23 cellular contexts compared by ENCODE assay signal in genomic region chr14:75162631-75163030, GRCh38. TPM values are rescaled to one million over a fixed set of nuclear protein-coding genes. Genes with fewer than 3 reads are reported as not detected.
A peak's percentile ranks its signal among the peaks of the same experiment; 100 is the strongest.
DNase-seq lines count a peak whose midpoint lies in the region; ATAC-seq and TF ChIP-seq lines count a peak whose summit lies in the region.
"Had no signal": no experiment of that assay in that cellular context is flagged by ENCODE, and none has a peak within 500 bp of the region (broad histone marks: within the 10 kb centered on the region; RNA-seq: fewer than 3 reads in every experiment).

No MANE protein-coding gene starts in this region.

- H3K4me3 ChIP-seq in OCI-LY1 (ENCODE audit: low read depth, low read length, poor library complexity, severe bottlenecking) (no peak overlapping the region), choroid plexus epithelial cell (ENCODE audit: low read depth, low read length) (no peak overlapping the region)
- H3K4me3 ChIP-seq: lower lobe of right lung had no signal

- peak overlapping the region; percentile 65 for H3K27ac Mint-ChIP-seq in activated CD8-positive, alpha-beta T cell treated with anti-CD3 and anti-CD28 coated beads for 36 hours
- no peak overlapping the region for H3K27ac Mint-ChIP-seq in activated CD8-positive, alpha-beta T cell treated with anti-CD3 and anti-CD28 coated beads, Interleukin-2, amount 10 ng/mL, durations not matched to agents 7 days and 5 days
- H3K27ac Mint-ChIP-seq in stimulated activated memory B cell treated with anti-CD40 and anti-IgM and Interleukin-4, amounts not matched to agents 10 μg/mL and 1 μg/mL and 100 μg/mL, for 72 hours = peak overlapping the region; percentile 81
- H3K27ac Mint-ChIP-seq: activated CD4-positive, alpha-beta T cell treated with anti-CD3 and anti-CD28 coated beads, Interleukin-2, amount 10 ng/mL, durations not matched to agents 7 days and 5 days; activated naive CD4-positive, alpha-beta T cell treated with anti-CD3 and anti-CD28 coated beads, Interleukin-2, amount 10 ng/mL, durations not matched to agents 7 days and 5 days had no signal

- no peak overlapping the region for H3K4me3 Mint-ChIP-seq in activated CD8-positive, alpha-beta T cell treated with anti-CD3 and anti-CD28 coated beads for 36 hours
- no peak overlapping the region for H3K4me3 Mint-ChIP-seq in activated CD8-positive, alpha-beta T cell treated with anti-CD3 and anti-CD28 coated beads, Interleukin-2, amount 10 ng/mL, durations not matched to agents 7 days and 5 days
- no peak overlapping the region for H3K4me3 Mint-ChIP-seq in stimulated activated memory B cell treated with anti-CD40 and anti-IgM and Interleukin-4, amounts not matched to agents 10 μg/mL and 1 μg/mL and 100 μg/mL, for 72 hours
- H3K4me3 Mint-ChIP-seq: activated CD4-positive, alpha-beta T cell treated with anti-CD3 and anti-CD28 coated beads, Interleukin-2, amount 10 ng/mL, durations not matched to agents 7 days and 5 days; activated naive CD4-positive, alpha-beta T cell treated with anti-CD3 and anti-CD28 coated beads, Interleukin-2, amount 10 ng/mL, durations not matched to agents 7 days and 5 days; CD14-positive monocyte; naive B cell had no signal

- TF ChIP-seq CTCF in activated CD8-positive, alpha-beta T cell treated with anti-CD3 and anti-CD28 coated beads for 36 hours (IDR thresholded peaks at IDR 0.05) = no peak
- TF ChIP-seq CTCF in OCI-LY1 (IDR thresholded peaks at IDR 0.05; ENCODE audit: low read length) (peak; percentile 31; the same call in 1 of the 2 replicates), choroid plexus epithelial cell (conservative IDR thresholded peaks at IDR 0.05; ENCODE audit: low read depth, low read length) (peak; percentile 13)

- no peaks in the 10 kb centered on the region for H3K36me3 ChIP-seq in OCI-LY1 (ENCODE audit: insufficient read depth, low read length)

- no peaks in the 10 kb centered on the region for H4K20me1 ChIP-seq in OCI-LY1 (ENCODE audit: insufficient read depth, low read length)

- no peaks in the 10 kb centered on the region for H3K27me3 ChIP-seq in OCI-LY1 (ENCODE audit: insufficient read depth, low read length)

- POLR2A ChIA-PET in activated CD8-positive, alpha-beta T cell treated with anti-CD3 and anti-CD28 coated beads for 36 hours (lab: Charles Lee) = no interaction called here
- POLR2A ChIA-PET in activated CD8-positive, alpha-beta T cell treated with anti-CD3 and anti-CD28 coated beads, Interleukin-2, amount 10 ng/mL, durations not matched to agents 7 days and 5 days (lab: Charles Lee) = no interaction called here

- no peak overlapping the region for H3K4me2 ChIP-seq in OCI-LY1 (ENCODE audit: low read length)

- H3K9me3 Mint-ChIP-seq in activated CD8-positive, alpha-beta T cell treated with anti-CD3 and anti-CD28 coated beads for 36 hours = no peaks in the 10 kb centered on the region
- H3K9me3 Mint-ChIP-seq in activated CD8-positive, alpha-beta T cell treated with anti-CD3 and anti-CD28 coated beads, Interleukin-2, amount 10 ng/mL, durations not matched to agents 7 days and 5 days (ENCODE audit: insufficient read depth) = no peaks in the 10 kb centered on the region
- no peaks in the 10 kb centered on the region for H3K9me3 Mint-ChIP-seq in stimulated activated memory B cell treated with anti-CD40 and anti-IgM and Interleukin-4, amounts not matched to agents 10 μg/mL and 1 μg/mL and 100 μg/mL, for 72 hours
- H3K9me3 Mint-ChIP-seq: activated CD4-positive, alpha-beta T cell treated with anti-CD3 and anti-CD28 coated beads, Interleukin-2, amount 10 ng/mL, durations not matched to agents 7 days and 5 days; activated naive CD4-positive, alpha-beta T cell treated with anti-CD3 and anti-CD28 coated beads, Interleukin-2, amount 10 ng/mL, durations not matched to agents 7 days and 5 days; CD14-positive monocyte; naive B cell had no signal

- H3K4me1 Mint-ChIP-seq in activated CD8-positive, alpha-beta T cell treated with anti-CD3 and anti-CD28 coated beads for 36 hours (ENCODE audit: low read depth) = peaks cover 68% of the 10 kb centered on the region
- H3K4me1 Mint-ChIP-seq in activated CD8-positive, alpha-beta T cell treated with anti-CD3 and anti-CD28 coated beads, Interleukin-2, amount 10 ng/mL, durations not matched to agents 7 days and 5 days (ENCODE audit: low read depth) = peaks cover 39% of the 10 kb centered on the region
- H3K4me1 Mint-ChIP-seq in stimulated activated memory B cell treated with anti-CD40 and anti-IgM and Interleukin-4, amounts not matched to agents 10 μg/mL and 1 μg/mL and 100 μg/mL, for 72 hours = peaks cover 46% of the 10 kb centered on the region

- no peak overlapping the region for H3K9ac ChIP-seq in OCI-LY1 (ENCODE audit: low read length)
- H3K9ac ChIP-seq: parathyroid adenoma had no signal

- H3K4me1 ChIP-seq in OCI-LY1 (ENCODE audit: insufficient read depth, low read length, severe bottlenecking) = no peaks in the 10 kb centered on the region

- no peaks in the 10 kb centered on the region for H3K27me3 Mint-ChIP-seq in activated CD8-positive, alpha-beta T cell treated with anti-CD3 and anti-CD28 coated beads for 36 hours
- H3K27me3 Mint-ChIP-seq in activated CD8-positive, alpha-beta T cell treated with anti-CD3 and anti-CD28 coated beads, Interleukin-2, amount 10 ng/mL, durations not matched to agents 7 days and 5 days (ENCODE audit: low read depth) = no peaks in the 10 kb centered on the region
- no peaks in the 10 kb centered on the region for H3K27me3 Mint-ChIP-seq in stimulated activated memory B cell treated with anti-CD40 and anti-IgM and Interleukin-4, amounts not matched to agents 10 μg/mL and 1 μg/mL and 100 μg/mL, for 72 hours
- H3K27me3 Mint-ChIP-seq: activated CD4-positive, alpha-beta T cell treated with anti-CD3 and anti-CD28 coated beads, Interleukin-2, amount 10 ng/mL, durations not matched to agents 7 days and 5 days; activated naive CD4-positive, alpha-beta T cell treated with anti-CD3 and anti-CD28 coated beads, Interleukin-2, amount 10 ng/mL, durations not matched to agents 7 days and 5 days; naive B cell had no signal

- H3K36me3 Mint-ChIP-seq in activated CD8-positive, alpha-beta T cell treated with anti-CD3 and anti-CD28 coated beads for 36 hours (ENCODE audit: low read depth) = peaks cover 11% of the 10 kb centered on the region
- peaks cover 9% of the 10 kb centered on the region for H3K36me3 Mint-ChIP-seq in activated CD8-positive, alpha-beta T cell treated with anti-CD3 and anti-CD28 coated beads, Interleukin-2, amount 10 ng/mL, durations not matched to agents 7 days and 5 days (ENCODE audit: low read depth)
- peaks cover 12% of the 10 kb centered on the region for H3K36me3 Mint-ChIP-seq in stimulated activated memory B cell treated with anti-CD40 and anti-IgM and Interleukin-4, amounts not matched to agents 10 μg/mL and 1 μg/mL and 100 μg/mL, for 72 hours
- H3K36me3 Mint-ChIP-seq: naive B cell had no signal

- CTCF ChIA-PET in activated CD8-positive, alpha-beta T cell treated with anti-CD3 and anti-CD28 coated beads for 36 hours (lab: Charles Lee) = interaction anchor here (1.3 to 2.1 kb wide), 2 partner anchors 12 to 133 kb away, joined by 3 to 6 read pairs; no protein-coding TSS in a partner anchor
- CTCF ChIA-PET in activated CD8-positive, alpha-beta T cell treated with anti-CD3 and anti-CD28 coated beads, Interleukin-2, amount 10 ng/mL, durations not matched to agents 7 days and 5 days (lab: Charles Lee) = interaction anchor here (1.2 kb wide), 1 partner anchor 15 kb away, joined by 3 read pairs; no protein-coding TSS in a partner anchor

- DNase-seq in activated CD8-positive, alpha-beta T cell treated with anti-CD3 and anti-CD28 coated beads for 36 hours = no peak
- no peak for DNase-seq in activated CD8-positive, alpha-beta T cell treated with anti-CD3 and anti-CD28 coated beads, Interleukin-2, amount 10 ng/mL, durations not matched to agents 7 days and 5 days
- DNase-seq in choroid plexus epithelial cell (ENCODE audit: low read depth) (no peak), occipital lobe (lab: John Stamatoyannopoulos, UW) (no peak), T-helper 1 cell (no peak), COLO668 (lab: John Stamatoyannopoulos, UW; ENCODE audit: unreplicated experiment) (no peak)
- DNase-seq: activated CD4-positive, alpha-beta T cell treated with anti-CD3 and anti-CD28 coated beads, Interleukin-2, amount 10 ng/mL, durations not matched to agents 7 days and 5 days; activated naive CD4-positive, alpha-beta T cell treated with anti-CD3 and anti-CD28 coated beads, Interleukin-2, amount 10 ng/mL, durations not matched to agents 7 days and 5 days; DMS153; GF-D8; glutamatergic neuron; H7; IMR-90; lower lobe of right lung; MM.1S; naive B cell; NCI-H1694; NCI-H774; SW 1271 had no signal

- H3K79me2 ChIP-seq in OCI-LY1 (ENCODE audit: insufficient read depth, low read length) = peaks cover 29% of the 10 kb centered on the region

- peak; percentile 51 for ATAC-seq in activated CD8-positive, alpha-beta T cell treated with anti-CD3 and anti-CD28 coated beads for 36 hours
- no peak for ATAC-seq in activated CD8-positive, alpha-beta T cell treated with anti-CD3 and anti-CD28 coated beads, Interleukin-2, amount 10 ng/mL, durations not matched to agents 7 days and 5 days
- ATAC-seq in stimulated activated memory B cell treated with anti-CD40 and anti-IgM and Interleukin-4, amounts not matched to agents 10 μg/mL and 1 μg/mL and 100 μg/mL, for 72 hours = no peak
- ATAC-seq: lower lobe of right lung had no signal

- no peak overlapping the region for H3K27ac ChIP-seq in OCI-LY1 (ENCODE audit: low read depth, low read length, poor library complexity, severe bottlenecking)
- H3K27ac ChIP-seq: lower lobe of right lung, parathyroid adenoma had no signal

- no peak overlapping the region for H2AFZ ChIP-seq in OCI-LY1 (ENCODE audit: low read length)
- H2AFZ ChIP-seq: parathyroid adenoma had no signal

- no peaks in the 10 kb centered on the region for H3F3A ChIP-seq in OCI-LY1 (ENCODE audit: insufficient read depth, low read length)

- intact Hi-C loops in activated CD8-positive, alpha-beta T cell treated with anti-CD3 and anti-CD28 coated beads for 36 hours (cut with micrococcal nuclease) = no loop called here

- no peaks in the 10 kb centered on the region for H3K9me2 ChIP-seq in OCI-LY1 (ENCODE audit: low read depth, low read length)

- H3K9me3 ChIP-seq in OCI-LY1 (ENCODE audit: low read length) = no peaks in the 10 kb centered on the region
- H3K9me3 ChIP-seq: lower lobe of right lung had no signal

RNA-seq across cellular contexts. Expression of gene TMED10, which starts 13.8 kb away (rescaled TPM):
- total RNA-seq in activated CD8-positive, alpha-beta T cell treated with anti-CD3 and anti-CD28 coated beads for 36 hours = 100 to 1,000 TPM; 173 to 179 TPM
- total RNA-seq in activated CD8-positive, alpha-beta T cell treated with anti-CD3 and anti-CD28 coated beads, Interleukin-2, amount 10 ng/mL, durations not matched to agents 7 days and 5 days = 100 to 1,000 TPM; 177 to 188 TPM
- total RNA-seq in occipital lobe = 135 TPM

RNA-seq across cellular contexts. Expression of gene NEK9, which starts 35.8 kb away (rescaled TPM):
- 10 to 100 TPM; 54.9 to 59.5 TPM for total RNA-seq in activated CD8-positive, alpha-beta T cell treated with anti-CD3 and anti-CD28 coated beads for 36 hours
- total RNA-seq in activated CD8-positive, alpha-beta T cell treated with anti-CD3 and anti-CD28 coated beads, Interleukin-2, amount 10 ng/mL, durations not matched to agents 7 days and 5 days = 10 to 100 TPM; 73.7 to 80.0 TPM
- total RNA-seq in occipital lobe = 37.7 TPM
